In the genomic region with DNA sequence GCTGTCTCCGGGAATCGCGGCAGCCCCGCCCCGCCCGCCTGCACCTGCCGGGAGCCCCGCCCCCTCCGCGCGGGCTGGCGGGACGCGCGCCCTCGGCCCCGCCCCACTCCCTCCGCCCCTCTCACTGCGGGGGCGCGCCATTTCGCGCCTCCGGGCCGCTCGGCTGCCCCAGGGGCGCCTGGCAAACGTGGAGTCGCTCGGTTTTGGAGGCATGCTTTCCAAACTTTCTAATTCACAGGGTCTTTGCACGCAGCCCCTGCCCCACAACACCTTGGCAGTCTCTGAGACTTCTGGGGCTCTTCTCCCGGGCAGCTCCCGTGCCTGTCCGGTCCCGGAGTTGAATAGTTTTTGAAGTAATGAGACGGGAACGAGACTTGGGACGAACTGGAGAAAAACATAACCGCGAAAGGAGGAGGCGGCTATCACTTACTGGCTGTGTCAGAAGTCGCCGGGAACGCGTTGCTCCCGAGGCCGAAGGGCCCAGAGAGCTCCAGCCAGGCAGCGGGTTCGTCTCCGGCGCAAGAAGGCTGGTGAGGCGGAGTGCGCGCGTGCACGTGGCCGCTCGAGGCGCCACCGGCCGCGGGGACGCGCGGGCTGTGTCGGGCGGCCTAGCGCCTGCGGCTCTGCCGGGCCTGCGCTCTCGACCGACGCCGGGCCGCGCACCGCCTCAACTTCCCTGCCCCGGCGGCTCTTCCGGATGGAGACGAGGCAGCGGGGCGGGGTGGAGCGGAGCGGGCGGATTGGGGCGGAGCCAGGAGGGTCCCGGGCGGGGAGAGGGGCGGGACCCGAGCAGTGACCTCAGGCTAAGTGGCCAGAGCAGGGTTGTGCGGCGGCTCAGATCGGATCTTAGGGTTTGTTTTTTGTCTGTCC, we compare ENCODE assay signal across 1 cellular context.
A peak's percentile ranks its signal among the peaks of the same experiment; 100 is the strongest.
TF ChIP-seq lines count a peak whose summit lies in the region.

TSS of gene MCM9 (minus strand) at position 699 of the 870 bp plus-strand sequence. CDS start 3,436 bp downstream, outside the sequence.

TF ChIP-seq in GM23338, 12 proteins besides CTCF, POLR2A, EP300 and RAD21 (continued from another document):
- TF ChIP-seq ZNF462 (CRISPR knock-in tag; IDR thresholded peaks at IDR 0.05), result no peak
- no peak for TF ChIP-seq JUNB (IDR thresholded peaks at IDR 0.05; ENCODE audit: unreplicated experiment)
- peak; percentile 59 for TF ChIP-seq POLR2AphosphoS5 (IDR thresholded peaks at IDR 0.05; ENCODE audit: low read depth)
